12 cellular contexts compared by ENCODE assay signal in genomic region chr14:52355016-52355430, GRCh38. TPM values are rescaled to one million over a fixed set of nuclear protein-coding genes. Genes with fewer than 3 reads are reported as not detected.
DNase-seq lines count a peak whose midpoint lies in the region; ATAC-seq and TF ChIP-seq lines count a peak whose summit lies in the region.
"Had no signal": no experiment of that assay in that cellular context is flagged by ENCODE, and none has a peak within 500 bp of the region (broad histone marks: within the 10 kb centered on the region; RNA-seq: fewer than 3 reads in every experiment).

No MANE protein-coding gene starts in this region.

- H3K4me3 ChIP-seq in suprapubic skin (no peak overlapping the region), Peyer's patch (no peak overlapping the region)
- H3K4me3 ChIP-seq: ascending aorta had no signal

- TF ChIP-seq CTCF in suprapubic skin (IDR thresholded peaks at IDR 0.05) (no peak), Peyer's patch (IDR thresholded peaks at IDR 0.05) (no peak)

- no peaks in the 10 kb centered on the region for H3K36me3 ChIP-seq in suprapubic skin
- no peaks in the 10 kb centered on the region for H3K36me3 ChIP-seq in Peyer's patch
- H3K36me3 ChIP-seq: ascending aorta had no signal

- CTCF ChIA-PET in T-cell (lab: Charles Lee), result no interaction called here

- ATAC-seq in T-cell (replicated peaks in 1 of 4) (no peak), HG02623 (IDR thresholded peaks at IDR 0.05; ENCODE audit: unreplicated experiment) (no peak)

- H3K9me3 Mint-ChIP-seq in T-helper 1 cell treated with Interleukin-12 subunit alpha and Interleukin-12 subunit beta and Interleukin-4 antibody, amounts not matched to agents 30 μg/mL and 1 μg/mL, for 36 hours, result peaks cover 11% of the 10 kb centered on the region
- peaks cover 0 to 3% (median 0%) of the 10 kb centered on the region in 3 donors for H3K9me3 Mint-ChIP-seq in T-cell
- H3K9me3 Mint-ChIP-seq: memory B cell had no signal

- no peak for TF ChIP-seq EP300 in suprapubic skin (IDR thresholded peaks at IDR 0.05)

- no peak for DNase-seq in T-helper 1 cell
- DNase-seq in T-cell, result no peak
- DNase-seq in foreskin melanocyte, result peak; percentile 69
- DNase-seq in suprapubic skin (ENCODE audit: low spot score in 2 of 2), result no peak
- DNase-seq in activated effector memory CD4-positive, alpha-beta T cell treated with anti-CD3 and anti-CD28 coated beads, Interleukin-2, amount 50 U/mL, for 16 hours, result no peak
- no peak for DNase-seq in Peyer's patch
- DNase-seq: AML-193, Right ventricle myocardium superior had no signal

- H3K27me3 ChIP-seq in suprapubic skin, result no peaks in the 10 kb centered on the region
- no peaks in the 10 kb centered on the region for H3K27me3 ChIP-seq in Peyer's patch
- H3K27me3 ChIP-seq: ascending aorta had no signal

- H3K27ac ChIP-seq in suprapubic skin, result peak overlapping the region; percentile 31
- H3K27ac ChIP-seq in Peyer's patch, result peak overlapping the region in 1 of 4 donors; percentile 42

- peaks cover 3% of the 10 kb centered on the region for H3K27me3 Mint-ChIP-seq in T-helper 1 cell treated with Interleukin-12 subunit alpha and Interleukin-12 subunit beta and Interleukin-4 antibody, amounts not matched to agents 30 μg/mL and 1 μg/mL, for 36 hours (ENCODE audit: low read depth)
- no peaks in the 10 kb centered on the region for H3K27me3 Mint-ChIP-seq in T-cell

- TF ChIP-seq POLR2A in suprapubic skin (IDR thresholded peaks at IDR 0.05) (no peak), Peyer's patch (IDR thresholded peaks at IDR 0.05) (no peak)

- WGBS in suprapubic skin, result 13% methylated on average over 2 of the region's 2 CpGs

- H3K9me3 ChIP-seq in suprapubic skin, result no peaks in the 10 kb centered on the region
- H3K9me3 ChIP-seq in Peyer's patch, result no peaks in the 10 kb centered on the region
- H3K9me3 ChIP-seq: ascending aorta had no signal

- H3K4me1 ChIP-seq in suprapubic skin (peaks cover 25% of the 10 kb centered on the region), Peyer's patch (peaks cover 0 to 20% (median 3%) of the 10 kb centered on the region in 4 donors)

- POLR2A ChIA-PET in T-cell (lab: Charles Lee), result no interaction called here

- peak overlapping the region; percentile 47 for H3K4me3 Mint-ChIP-seq in T-helper 1 cell treated with Interleukin-12 subunit alpha and Interleukin-12 subunit beta and Interleukin-4 antibody, amounts not matched to agents 30 μg/mL and 1 μg/mL, for 36 hours
- peak overlapping the region in 1 of 3 donors; percentile 35 for H3K4me3 Mint-ChIP-seq in T-cell
- H3K4me3 Mint-ChIP-seq: memory B cell had no signal

- H3K27ac Mint-ChIP-seq in T-helper 1 cell treated with Interleukin-12 subunit alpha and Interleukin-12 subunit beta and Interleukin-4 antibody, amounts not matched to agents 30 μg/mL and 1 μg/mL, for 36 hours, result peak overlapping the region; percentile 80
- H3K27ac Mint-ChIP-seq in T-cell, result peak overlapping the region; percentile 82 to 84
- H3K27ac Mint-ChIP-seq: memory B cell had no signal

- H3K4me1 Mint-ChIP-seq in T-helper 1 cell treated with Interleukin-12 subunit alpha and Interleukin-12 subunit beta and Interleukin-4 antibody, amounts not matched to agents 30 μg/mL and 1 μg/mL, for 36 hours (ENCODE audit: low read depth), result peaks cover 53% of the 10 kb centered on the region
- H3K4me1 Mint-ChIP-seq in T-cell, result peaks cover 59 to 61% (median 60%) of the 10 kb centered on the region in 3 donors

- peaks cover 25% of the 10 kb centered on the region for H3K36me3 Mint-ChIP-seq in T-helper 1 cell treated with Interleukin-12 subunit alpha and Interleukin-12 subunit beta and Interleukin-4 antibody, amounts not matched to agents 30 μg/mL and 1 μg/mL, for 36 hours (ENCODE audit: low read depth)
- no peaks in the 10 kb centered on the region for H3K36me3 Mint-ChIP-seq in T-cell
- H3K36me3 Mint-ChIP-seq: memory B cell had no signal

RNA-seq across cellular contexts. Expression of gene PTGER2, which starts 40.9 kb away (rescaled TPM):
- total RNA-seq in T-cell (10 to 100 TPM; 38.8 to 68.0 (median 54.7) TPM), suprapubic skin (1 to 10 TPM in 1 of 4 donors, under 1 TPM in 3; 0.49 to 1.0 (median 0.68) TPM), Peyer's patch (1 to 10 TPM; 2.7 to 6.4 (median 4.9) TPM)

Comparison
In these comparisons a context has a peak if more than half of its experiments do, and no peak if none do; other contexts are left out.
1. RNA of gene PTGER2, which starts 40.9 kb away (total RNA-seq): 38.8 to 68.0 TPM in T-cell; 2.7 to 6.4 TPM in Peyer's patch and 0.49 to 1.0 TPM in suprapubic skin; every median in the first group is over 4 times any median in the second.